ENCODE assay signal across 8 cellular contexts in genomic region chr11:71977743-71978418, GRCh38. TPM values are rescaled to one million over a fixed set of nuclear protein-coding genes. Genes with fewer than 3 reads are reported as not detected.
A peak's percentile ranks its signal among the peaks of the same experiment; 100 is the strongest.
DNase-seq lines count a peak whose midpoint lies in the region; ATAC-seq and TF ChIP-seq lines count a peak whose summit lies in the region.

No MANE protein-coding gene starts in this region.

- H3K9me3 ChIP-seq in lower lobe of right lung, result no peaks in the 10 kb centered on the region

- intact Hi-C loops in lower lobe of right lung (cut with DNase I), result no loop called here

- DNase-seq in activated CD4-positive, CD25-positive, alpha-beta regulatory T cell (lab: John Stamatoyannopoulos, UW), result peak in 3 of 4 experiments; percentile 5 to 22 (median 18)
- no peak for DNase-seq in activated CD4-positive, CD25-positive, alpha-beta regulatory T cell treated with anti-CD3 and anti-CD28 coated beads, Interleukin-2, amount 50 U/mL, for 72 hours
- peak; percentile 78 for DNase-seq in NB4 (ENCODE audit: low read depth)
- no peak for DNase-seq in coronary artery (ENCODE audit: low spot score)
- DNase-seq in lower lobe of right lung, result no peak
- peak in 5 of 6 experiments; percentile 7 to 55 (median 47) for DNase-seq in stimulated activated naive CD4-positive, alpha-beta T cell (lab: John Stamatoyannopoulos, UW)

- peaks cover 23% of the 10 kb centered on the region for H3K36me3 ChIP-seq in lower lobe of right lung

- H3K4me3 ChIP-seq in NB4 (ENCODE audit: low read depth, low read length), result no peak overlapping the region
- no peak overlapping the region for H3K4me3 ChIP-seq in coronary artery
- no peak overlapping the region for H3K4me3 ChIP-seq in lower lobe of right lung

- H3K27ac ChIP-seq in VCaP, result no peak overlapping the region
- H3K27ac ChIP-seq in coronary artery, result no peak overlapping the region
- no peak overlapping the region for H3K27ac ChIP-seq in lower lobe of right lung

- no peaks in the 10 kb centered on the region for H3K4me1 ChIP-seq in lower lobe of right lung

- ATAC-seq in lower lobe of right lung, result peak; percentile 78 to 79
- no peak for ATAC-seq in HG02642 (IDR thresholded peaks at IDR 0.05; ENCODE audit: poor library complexity, unreplicated experiment)

- no peaks in the 10 kb centered on the region for H3K27me3 ChIP-seq in lower lobe of right lung (ENCODE audit: low read depth)

- TF ChIP-seq CTCF in NB4 (IDR thresholded peaks at IDR 0.05; ENCODE audit: low read depth, low read length), result peak; percentile 73
- peak; percentile 93 for TF ChIP-seq CTCF in VCaP (conservative IDR thresholded peaks at IDR 0.05)
- TF ChIP-seq CTCF in coronary artery (IDR thresholded peaks at IDR 0.05), result peak; percentile 38
- peak; percentile 73 for TF ChIP-seq CTCF in lower lobe of right lung (IDR thresholded peaks at IDR 0.05)

- TF ChIP-seq POLR2A in NB4 (IDR thresholded peaks at IDR 0.05; ENCODE audit: extremely low read depth, insufficient read length), result no peak

RNA-seq across cellular contexts. Expression of gene IL18BP, which starts 20.8 kb away (rescaled TPM):
- total RNA-seq in lower lobe of right lung, result 18.0 TPM

RNA-seq across cellular contexts. Expression of gene RNF121, which starts 49.0 kb away (rescaled TPM):
- total RNA-seq in lower lobe of right lung, result 24.7 TPM

RNA-seq across cellular contexts. Expression of gene XNDC1N, which starts 49.5 kb away (rescaled TPM):
- 9.1 TPM for total RNA-seq in lower lobe of right lung

Comparison
In these comparisons a context has a peak if more than half of its experiments do, and no peak if none do; other contexts are left out.
1. DNase-seq: peak in activated CD4-positive, CD25-positive, alpha-beta regulatory T cell (3 of 4), NB4 (single experiment) and stimulated activated naive CD4-positive, alpha-beta T cell (5 of 6); none in activated CD4-positive, CD25-positive, alpha-beta regulatory T cell treated with anti-CD3 and anti-CD28 coated beads, Interleukin-2, amount 50 U/mL, for 72 hours (single experiment), coronary artery (single experiment) and lower lobe of right lung (single experiment).
2. CTCF ChIP-seq: peak in every context shown above with its lines; median percentile 93 in VCaP; 73 in NB4; 73 in lower lobe of right lung; 38 in coronary artery.